8 cellular contexts compared by ENCODE assay signal in the genomic region with DNA sequence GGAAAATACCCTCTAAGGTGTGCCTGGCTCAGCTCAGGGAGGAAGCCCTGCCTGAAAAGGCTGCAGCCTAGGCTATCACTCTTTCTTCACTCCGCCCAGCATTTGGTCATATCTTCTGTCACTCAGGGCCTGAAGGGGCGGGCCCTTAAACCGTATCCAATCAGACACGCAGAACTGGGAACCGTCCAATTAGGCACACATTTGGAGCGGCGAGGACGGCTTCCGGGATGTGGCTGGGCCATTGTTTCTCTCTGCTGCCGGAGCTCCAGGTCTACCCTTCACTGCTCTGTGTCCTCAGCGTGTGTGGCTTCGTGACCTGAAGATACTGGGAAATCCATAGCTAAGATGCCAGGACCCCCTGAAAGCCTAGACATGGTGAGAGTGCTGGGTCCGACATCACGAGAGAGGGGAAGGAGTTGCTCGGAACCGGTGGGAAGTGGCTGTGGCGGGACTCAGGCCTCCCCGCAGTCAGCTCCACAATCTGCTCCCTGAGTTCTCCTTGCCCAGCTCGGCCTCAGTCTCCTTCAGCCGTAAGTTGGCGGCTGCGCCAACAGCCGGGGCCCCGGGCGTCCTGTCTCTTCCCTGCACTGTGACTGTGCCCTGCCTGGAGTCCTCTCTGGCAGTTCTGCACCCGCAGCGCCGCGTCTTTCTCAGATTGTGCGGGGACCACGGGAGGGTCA. TPM values are rescaled to one million over a fixed set of nuclear protein-coding genes. Genes with fewer than 3 reads are reported as not detected.
DNase-seq lines count a peak whose midpoint lies in the region; ATAC-seq and TF ChIP-seq lines count a peak whose summit lies in the region.

ZNF493 (plus strand) TSS at position 241 of the 680 bp plus-strand sequence; CDS start at position 346, 105 bp downstream.

- DNase-seq in AG20443 (ENCODE audit: low spot score) (peak; percentile 92), NCI-H446 treated with DMSO at 0.1 percent for 48 hours (lab: John Stamatoyannopoulos, UW) (peak; percentile 88), colonic mucosa (peak; percentile 96)
- peak; percentile 96 for DNase-seq in activated CD4-positive, alpha-beta T cell treated with anti-CD3 and anti-CD28 coated beads, Interleukin-2, amount 10 ng/mL, durations not matched to agents 24 days and 14 days
- DNase-seq in stimulated activated CD4-positive, alpha-beta T cell treated with anti-CD3 and anti-CD28 coated beads, Interleukin-1b, Interleukin-23, amount 100 ng/mL, for 24 hours (ENCODE audit: low read depth in 4 of 4, low spot score in 1 of 4), result peak; percentile 72 to 83 (median 78)

- H3K4me3 Mint-ChIP-seq in activated CD4-positive, alpha-beta T cell treated with anti-CD3 and anti-CD28 coated beads, Interleukin-2, amount 10 ng/mL, durations not matched to agents 24 days and 14 days, result peak within 1 kb of the TSS; percentile 93

- H3K36me3 ChIP-seq in colonic mucosa, result no peaks in the 10 kb centered on the region

- H3K9me3 Mint-ChIP-seq in activated CD4-positive, alpha-beta T cell treated with anti-CD3 and anti-CD28 coated beads, Interleukin-2, amount 10 ng/mL, durations not matched to agents 24 days and 14 days, result peaks cover 18% of the 10 kb centered on the region

- peak within 1 kb of the TSS; percentile 85 for H3K27ac Mint-ChIP-seq in activated CD4-positive, alpha-beta T cell treated with anti-CD3 and anti-CD28 coated beads, Interleukin-2, amount 10 ng/mL, durations not matched to agents 24 days and 14 days

- no peaks in the 10 kb centered on the region for H3K9me3 ChIP-seq in colonic mucosa

- peaks cover 8% of the 10 kb centered on the region for H3K4me1 Mint-ChIP-seq in activated CD4-positive, alpha-beta T cell treated with anti-CD3 and anti-CD28 coated beads, Interleukin-2, amount 10 ng/mL, durations not matched to agents 24 days and 14 days

- H3K36me3 Mint-ChIP-seq in activated CD4-positive, alpha-beta T cell treated with anti-CD3 and anti-CD28 coated beads, Interleukin-2, amount 10 ng/mL, durations not matched to agents 24 days and 14 days (ENCODE audit: low read depth), result peaks cover 36% of the 10 kb centered on the region

- no peaks in the 10 kb centered on the region for H3K27me3 Mint-ChIP-seq in activated CD4-positive, alpha-beta T cell treated with anti-CD3 and anti-CD28 coated beads, Interleukin-2, amount 10 ng/mL, durations not matched to agents 24 days and 14 days

- no peaks in the 10 kb centered on the region for H3K4me1 ChIP-seq in colonic mucosa

- intact Hi-C loops in activated CD4-positive, alpha-beta T cell treated with anti-CD3 and anti-CD28 coated beads, Interleukin-2, amount 10 ng/mL, durations not matched to agents 24 days and 14 days (cut with micrococcal nuclease), result loop anchor here (1.0 to 2.0 kb wide), 4 partner anchors 38 to 832 kb away; partner anchors contain the start of genes ZNF429, ZNF708, ZNF737 and ZNF738
- intact Hi-C loops in colonic mucosa (cut with DNase I), result no loop called here

- peak within 1 kb of the TSS; percentile 75 to 85 for H3K9ac ChIP-seq in colonic mucosa (ENCODE audit: low read depth in 2 of 2, low read length in 2 of 2)

- H3K27ac ChIP-seq in colonic mucosa (peak within 1 kb of the TSS; percentile 62), layer of hippocampus (ENCODE audit: low read depth, low read length) (peak within 1 kb of the TSS; percentile 84)

- ATAC-seq in GM19035 (IDR thresholded peaks at IDR 0.05; ENCODE audit: unreplicated experiment) (peak; percentile 99), HG03342 (IDR thresholded peaks at IDR 0.05; ENCODE audit: unreplicated experiment) (peak; percentile 100)

- peak within 1 kb of the TSS; percentile 86 for H3K4me3 ChIP-seq in colonic mucosa

- no peak for TF ChIP-seq CTCF in colonic mucosa (IDR thresholded peaks at IDR 0.05)

- H3K27me3 ChIP-seq in colonic mucosa (no peaks in the 10 kb centered on the region), layer of hippocampus (ENCODE audit: control insufficient read depth, insufficient read depth, low read length) (no peaks in the 10 kb centered on the region)

RNA-seq across cellular contexts. Expression of gene ZNF493, which starts in this region (rescaled TPM):
- 12.2 and 12.5 TPM in 2 replicates for total RNA-seq in activated CD4-positive, alpha-beta T cell treated with anti-CD3 and anti-CD28 coated beads, Interleukin-2, amount 10 ng/mL, durations not matched to agents 24 days and 14 days
- 10 to 100 TPM; 13.5 to 15.7 TPM for total RNA-seq in colonic mucosa

Comparison
In these comparisons a context has a peak if more than half of its experiments do, and no peak if none do; other contexts are left out.
1. Peak in every context shown above with its lines: DNase-seq, ATAC-seq, H3K4me3 ChIP-seq and H3K27ac ChIP-seq.